In genomic region chrX:27309406-27309805, GRCh38 we compare ENCODE assay signal across 31 cellular contexts.
"Had no signal": no experiment of that assay in that cellular context is flagged by ENCODE, and none has a peak within 500 bp of the region (broad histone marks: within the 10 kb centered on the region; RNA-seq: fewer than 3 reads in every experiment).

No MANE protein-coding gene starts in this region.

- H3K9me3 ChIP-seq: MG63, Peyer's patch had no signal

- H3K27me3 ChIP-seq: brain microvascular endothelial cell, cardiac muscle cell, MG63, Peyer's patch had no signal

- H3K36me3 ChIP-seq: brain microvascular endothelial cell, cardiac muscle cell, MG63, Peyer's patch had no signal

- H3K4me1 ChIP-seq: Peyer's patch had no signal

- ATAC-seq: activated naive CD8-positive, alpha-beta T cell treated with anti-CD3 and anti-CD28 coated beads, Interleukin-2, amount 50 U/mL, for 24 hours; PC-3 had no signal

- DNase-seq: activated B cell treated with CpG ODN at 0.5 μM for 24 hours; activated CD4-positive, alpha-beta memory T cell treated with anti-CD3 and anti-CD28 coated beads for 36 hours; activated CD4-positive, alpha-beta T cell treated with anti-CD3 and anti-CD28 coated beads for 4 hours; activated CD4-positive, alpha-beta T cell treated with anti-CD3 and anti-CD28 coated beads, Interleukin-2, amount 50 U/mL, for 1 hour; activated CD4-positive, CD25-positive, alpha-beta regulatory T cell treated with anti-CD3 and anti-CD28 coated beads, Interleukin-2, amount 50 U/mL, for 72 hours; activated CD8-positive, alpha-beta memory T cell treated with anti-CD3 and anti-CD28 coated beads, Interleukin-2, amount 50 U/mL, for 4 hours; activated effector memory CD4-positive, alpha-beta T cell treated with Interleukin-2 at 50 U/mL for 16 hours; activated naive CD4-positive, alpha-beta T cell treated with anti-CD3 and anti-CD28 coated beads, Interleukin-2, amount 10 ng/mL, durations not matched to agents 7 days and 5 days; activated naive CD8-positive, alpha-beta T cell treated with anti-CD3 and anti-CD28 coated beads, Interleukin-2, amount 50 U/mL, for 24 hours; activated T-cell treated with anti-CD3 and anti-CD28 coated beads for 4 hours; activated T-cell treated with anti-CD3 and anti-CD28 coated beads, Interleukin-2, amount 50 U/mL, for 48 hours; anterior cingulate cortex; brain microvascular endothelial cell; Kasumi-1; MG63; NCI-H1092; NCI-H1436 treated with DMSO at 0.1 percent for 48 hours; NCI-H1694 treated with DMSO at 0.1 percent for 48 hours; NCI-H2029; NCI-H345; NCI-H524 treated with DMSO at 0.1 percent for 48 hours; PC-3; Peyer's patch; RPMI8226; SHP77 treated with DMSO at 0.1 percent for 48 hours; SW 1271; T-helper 1 cell; T-helper 2 cell; T-helper 9 cell had no signal

- H3K4me3 ChIP-seq: cardiac muscle cell, MG63, Peyer's patch had no signal

- H3K27ac ChIP-seq: brain microvascular endothelial cell, cardiac muscle cell, Peyer's patch, VCaP had no signal
